In the genomic region with DNA sequence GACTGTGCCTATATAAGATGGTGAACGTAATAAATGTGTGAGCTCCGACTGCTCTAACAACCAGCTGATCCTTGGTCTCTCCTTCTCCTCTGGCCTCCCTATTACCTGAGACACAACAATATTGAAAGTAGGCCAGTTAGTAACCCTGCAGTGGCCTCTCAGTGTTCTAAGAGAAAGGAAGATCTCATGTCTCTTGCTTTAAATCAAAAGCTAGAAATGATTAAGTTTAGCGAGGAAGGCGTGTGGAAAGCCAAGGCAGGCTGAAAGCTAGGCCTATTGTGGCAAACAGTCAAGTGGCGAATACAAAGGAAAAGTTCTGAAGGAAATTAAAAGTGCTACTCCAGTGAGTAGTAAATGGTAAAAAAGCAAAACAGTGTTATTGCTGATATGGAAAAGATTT, we compare ENCODE assay signal across 15 cellular contexts. TPM values are rescaled to one million over a fixed set of nuclear protein-coding genes. Genes with fewer than 3 reads are reported as not detected.
DNase-seq lines count a peak whose midpoint lies in the region; ATAC-seq and TF ChIP-seq lines count a peak whose summit lies in the region.
"Had no signal": no experiment of that assay in that cellular context is flagged by ENCODE, and none has a peak within 500 bp of the region (broad histone marks: within the 10 kb centered on the region; RNA-seq: fewer than 3 reads in every experiment).

No MANE protein-coding gene starts in this region.

- no peak overlapping the region for H3K4me3 ChIP-seq in CD4-positive, alpha-beta memory T cell (ENCODE audit: low read length in 2 of 2)
- H3K4me3 ChIP-seq in neutrophil (ENCODE audit: low read depth in 1 of 2, low read length in 1 of 2) (no peak overlapping the region), gastroesophageal sphincter (no peak overlapping the region)
- no peak overlapping the region for H3K4me3 ChIP-seq in CD8-positive, alpha-beta T cell (ENCODE audit: low read depth, low read length)
- H3K4me3 ChIP-seq: BLaER1 had no signal

- peaks cover 13% of the 10 kb centered on the region for H3K4me1 ChIP-seq in CD4-positive, alpha-beta memory T cell (ENCODE audit: insufficient read depth, low read length)
- H3K4me1 ChIP-seq in neutrophil (ENCODE audit: control insufficient read depth in 1 of 2, insufficient read depth in 1 of 2, low read depth in 1 of 2, low read length in 1 of 2) (no peaks in the 10 kb centered on the region), gastroesophageal sphincter (peaks cover 3 to 77% (median 11%) of the 10 kb centered on the region in 3 donors)
- no peaks in the 10 kb centered on the region for H3K4me1 ChIP-seq in CD8-positive, alpha-beta T cell (ENCODE audit: insufficient read depth, low read length)
- H3K4me1 ChIP-seq: BLaER1 had no signal

- no peak overlapping the region for H3K27ac ChIP-seq in CD4-positive, alpha-beta memory T cell (ENCODE audit: low read depth, low read length)
- peak overlapping the region; percentile 10 for H3K27ac ChIP-seq in neutrophil
- no peak overlapping the region for H3K27ac ChIP-seq in CD8-positive, alpha-beta T cell (ENCODE audit: low read depth, low read length)
- peak overlapping the region in 1 of 4 donors; percentile 35 for H3K27ac ChIP-seq in gastroesophageal sphincter
- H3K27ac ChIP-seq: BLaER1, HL-60 had no signal

- peak overlapping the region; percentile 43 for H3K27ac Mint-ChIP-seq in activated CD4-positive, alpha-beta T cell treated with anti-CD3 and anti-CD28 coated beads for 36 hours
- peak overlapping the region in 4 of 7 donors; percentile 19 to 54 (median 36) for H3K27ac Mint-ChIP-seq in CD4-positive, alpha-beta memory T cell
- peak overlapping the region; percentile 27 for H3K27ac Mint-ChIP-seq in T-helper 17 cell
- H3K27ac Mint-ChIP-seq in CD8-positive, alpha-beta T cell: no peak overlapping the region

- H3K27me3 Mint-ChIP-seq in activated CD4-positive, alpha-beta T cell treated with anti-CD3 and anti-CD28 coated beads for 36 hours: no peaks in the 10 kb centered on the region
- H3K27me3 Mint-ChIP-seq in CD4-positive, alpha-beta memory T cell: no peaks in the 10 kb centered on the region
- no peaks in the 10 kb centered on the region for H3K27me3 Mint-ChIP-seq in T-helper 17 cell
- no peaks in the 10 kb centered on the region for H3K27me3 Mint-ChIP-seq in CD8-positive, alpha-beta T cell (ENCODE audit: low read depth)

- peaks cover 29% of the 10 kb centered on the region for H3K4me1 Mint-ChIP-seq in activated CD4-positive, alpha-beta T cell treated with anti-CD3 and anti-CD28 coated beads for 36 hours
- peaks cover 45 to 71% (median 56%) of the 10 kb centered on the region in 4 donors for H3K4me1 Mint-ChIP-seq in CD4-positive, alpha-beta memory T cell
- peaks cover 25% of the 10 kb centered on the region for H3K4me1 Mint-ChIP-seq in T-helper 17 cell
- peaks cover 57% of the 10 kb centered on the region for H3K4me1 Mint-ChIP-seq in CD8-positive, alpha-beta T cell (ENCODE audit: low read depth)

- CTCF ChIA-PET in activated CD4-positive, alpha-beta T cell treated with anti-CD3 and anti-CD28 coated beads for 36 hours (lab: Charles Lee): no interaction called here
- CTCF ChIA-PET in CD4-positive, alpha-beta memory T cell (lab: Charles Lee; ENCODE audit: partially characterized antibody): interaction anchor here (1.3 kb wide), 1 partner anchor 29 kb away, joined by 4 read pairs; no protein-coding TSS in a partner anchor
- CTCF ChIA-PET in CD8-positive, alpha-beta T cell (lab: Charles Lee): interaction anchor here (0.6 kb wide), 1 partner anchor 619 kb away, joined by 3 read pairs; no protein-coding TSS in a partner anchor

- no peaks in the 10 kb centered on the region for H3K9me3 Mint-ChIP-seq in activated CD4-positive, alpha-beta T cell treated with anti-CD3 and anti-CD28 coated beads for 36 hours (ENCODE audit: low read depth)
- peaks cover 0 to 2% (median 0%) of the 10 kb centered on the region in 8 donors for H3K9me3 Mint-ChIP-seq in CD4-positive, alpha-beta memory T cell
- no peaks in the 10 kb centered on the region for H3K9me3 Mint-ChIP-seq in CD8-positive, alpha-beta T cell

- peaks cover 27% of the 10 kb centered on the region for H3K36me3 Mint-ChIP-seq in activated CD4-positive, alpha-beta T cell treated with anti-CD3 and anti-CD28 coated beads for 36 hours (ENCODE audit: low read depth)
- H3K36me3 Mint-ChIP-seq in CD4-positive, alpha-beta memory T cell: peaks cover 42 to 45% of the 10 kb centered on the region in 2 donors
- H3K36me3 Mint-ChIP-seq in T-helper 17 cell (ENCODE audit: low read depth): peaks cover 7% of the 10 kb centered on the region
- peaks cover 60% of the 10 kb centered on the region for H3K36me3 Mint-ChIP-seq in CD8-positive, alpha-beta T cell

- no peaks in the 10 kb centered on the region for H3K9me3 ChIP-seq in CD4-positive, alpha-beta memory T cell (ENCODE audit: control insufficient read depth in 1 of 2, low read length in 2 of 2)
- H3K9me3 ChIP-seq in T-helper 17 cell (ENCODE audit: control insufficient read depth, low read length, poor library complexity, severe bottlenecking): no peaks in the 10 kb centered on the region
- no peaks in the 10 kb centered on the region for H3K9me3 ChIP-seq in neutrophil
- H3K9me3 ChIP-seq in CD8-positive, alpha-beta T cell (ENCODE audit: low read length): no peaks in the 10 kb centered on the region
- H3K9me3 ChIP-seq in gastroesophageal sphincter: no peaks in the 10 kb centered on the region

- TF ChIP-seq CTCF in neutrophil (IDR thresholded peaks at IDR 0.05) (no peak), gastroesophageal sphincter (IDR thresholded peaks at IDR 0.05) (no peak)
- TF ChIP-seq CTCF in CD8-positive, alpha-beta T cell (IDR thresholded peaks at IDR 0.05): no peak

- no peak for TF ChIP-seq POLR2A in gastroesophageal sphincter (IDR thresholded peaks at IDR 0.05)

- peaks cover 3% of the 10 kb centered on the region for H3K36me3 ChIP-seq in CD4-positive, alpha-beta memory T cell (ENCODE audit: insufficient read depth, low read length)
- H3K36me3 ChIP-seq in neutrophil (peaks cover 24% of the 10 kb centered on the region), gastroesophageal sphincter (peaks cover 0 to 5% of the 10 kb centered on the region in 2 donors)
- no peaks in the 10 kb centered on the region for H3K36me3 ChIP-seq in CD8-positive, alpha-beta T cell (ENCODE audit: insufficient read depth, low read length)

- POLR2A ChIA-PET in activated CD4-positive, alpha-beta T cell treated with anti-CD3 and anti-CD28 coated beads for 36 hours (lab: Charles Lee): no interaction called here
- POLR2A ChIA-PET in CD4-positive, alpha-beta memory T cell (lab: Charles Lee; ENCODE audit: partially characterized antibody): no interaction called here
- POLR2A ChIA-PET in CD8-positive, alpha-beta T cell (lab: Charles Lee): no interaction called here

- TF ChIP-seq EP300 in gastroesophageal sphincter (IDR thresholded peaks at IDR 0.05): no peak

- whole genome bisulfite sequencing in gastroesophageal sphincter (ENCODE audit: low coverage in 1 of 2), 2 donors: 78 to 89% methylated on average over 5 of the region's 5 CpGs

- H3K4me3 Mint-ChIP-seq in activated CD4-positive, alpha-beta T cell treated with anti-CD3 and anti-CD28 coated beads for 36 hours: no peak overlapping the region
- no peak overlapping the region for H3K4me3 Mint-ChIP-seq in CD4-positive, alpha-beta memory T cell
- H3K4me3 Mint-ChIP-seq in T-helper 17 cell: peak overlapping the region; percentile 46
- H3K4me3 Mint-ChIP-seq in CD8-positive, alpha-beta T cell: no peak overlapping the region

- ATAC-seq in activated CD4-positive, alpha-beta T cell treated with anti-CD3 and anti-CD28 coated beads for 36 hours: peak; percentile 53
- no peak for ATAC-seq in T-helper 17 cell
- no peak for ATAC-seq in CD8-positive, alpha-beta T cell
- ATAC-seq in gastroesophageal sphincter: no peak
- ATAC-seq: HCT116 had no signal

- intact Hi-C loops in activated CD4-positive, alpha-beta T cell treated with anti-CD3 and anti-CD28 coated beads for 36 hours (cut with DNase I, micrococcal nuclease): no loop called here
- intact Hi-C loops in CD4-positive, alpha-beta memory T cell (cut with micrococcal nuclease): no loop called here
- intact Hi-C loops in CD8-positive, alpha-beta T cell (cut with DNase I, micrococcal nuclease): no loop called here

- no peaks in the 10 kb centered on the region for H3K27me3 ChIP-seq in CD4-positive, alpha-beta memory T cell (ENCODE audit: insufficient read depth, low read length)
- H3K27me3 ChIP-seq in neutrophil (no peaks in the 10 kb centered on the region), gastroesophageal sphincter (no peaks in the 10 kb centered on the region)
- no peaks in the 10 kb centered on the region for H3K27me3 ChIP-seq in CD8-positive, alpha-beta T cell (ENCODE audit: insufficient read depth, low read length)
- H3K27me3 ChIP-seq: BLaER1 had no signal

- DNase-seq in activated CD4-positive, alpha-beta T cell treated with anti-CD3 and anti-CD28 coated beads for 36 hours: no peak
- DNase-seq in activated CD4-positive, alpha-beta T cell treated with anti-CD3 and anti-CD28 coated beads for 1 hour: no peak
- DNase-seq in CD4-positive, alpha-beta memory T cell: no peak
- no peak for DNase-seq in T-helper 17 cell
- DNase-seq in CD8-positive, alpha-beta T cell: no peak
- DNase-seq in occipital lobe (lab: John Stamatoyannopoulos, UW): no peak
- DNase-seq: 8988T, AML-193, Calu3, DMS79 had no signal

RNA-seq across cellular contexts. Expression of gene HIPK3, which starts 39.5 kb away (rescaled TPM):
- 10 to 100 TPM; 25.7 to 26.8 TPM for total RNA-seq in activated CD4-positive, alpha-beta T cell treated with anti-CD3 and anti-CD28 coated beads for 36 hours
- total RNA-seq in CD4-positive, alpha-beta memory T cell: 10 to 100 TPM; 86.2 to 92.0 TPM
- polyA plus RNA-seq in CD4-positive, alpha-beta memory T cell: 10 to 100 TPM; 31.1 to 33.3 TPM
- 10 to 100 TPM; 59.7 to 64.1 TPM for total RNA-seq in T-helper 17 cell
- total RNA-seq in CD8-positive, alpha-beta T cell: 10 to 100 TPM; 45.2 to 46.7 TPM
- 100 to 1,000 TPM; 292 to 331 (median 308) TPM for total RNA-seq in gastroesophageal sphincter
- total RNA-seq in occipital lobe: 290 TPM
